1 cellular context compared by ENCODE assay signal in the genomic region with DNA sequence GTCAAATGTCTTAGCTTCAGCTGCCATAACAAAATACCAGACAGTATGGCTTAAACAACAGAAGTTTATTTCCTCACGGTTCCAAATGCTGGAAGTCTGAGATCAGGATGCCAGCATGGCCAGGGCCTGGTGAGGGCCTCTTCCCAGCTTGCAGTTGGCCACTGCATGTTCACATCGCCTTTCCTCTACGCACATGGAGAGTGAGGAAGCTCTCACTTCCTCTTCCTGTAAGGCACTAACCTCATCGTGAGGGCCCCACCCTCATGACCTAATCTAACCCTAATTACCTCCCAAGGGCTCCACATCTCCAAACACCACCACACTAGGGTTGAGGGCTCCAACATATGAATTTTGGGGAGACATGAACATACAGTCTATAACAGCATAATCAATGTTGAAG.
TF ChIP-seq lines count a peak whose summit lies in the region.

No MANE protein-coding gene starts in this region.

TF ChIP-seq in HepG2, 621 proteins besides CTCF, POLR2A, EP300 and RAD21:
- no peak for TF ChIP-seq HNRNPH1 (optimal IDR thresholded peaks at IDR 0.05; ENCODE audit: low read depth, low read length)
- TF ChIP-seq ZNF652 (CRISPR knock-in tag; IDR thresholded peaks at IDR 0.05; ENCODE audit: borderline replicate concordance, low read depth): no peak
- TF ChIP-seq ZNF264 (CRISPR knock-in tag; IDR thresholded peaks at IDR 0.05): peak; percentile 92; the same call in 1 of the 2 replicates
- no peak for TF ChIP-seq ZNF256 (CRISPR knock-in tag; conservative IDR thresholded peaks at IDR 0.05)
- no peak for TF ChIP-seq HOXA5 (CRISPR knock-in tag; IDR thresholded peaks at IDR 0.05)
- TF ChIP-seq, protein P1, sequence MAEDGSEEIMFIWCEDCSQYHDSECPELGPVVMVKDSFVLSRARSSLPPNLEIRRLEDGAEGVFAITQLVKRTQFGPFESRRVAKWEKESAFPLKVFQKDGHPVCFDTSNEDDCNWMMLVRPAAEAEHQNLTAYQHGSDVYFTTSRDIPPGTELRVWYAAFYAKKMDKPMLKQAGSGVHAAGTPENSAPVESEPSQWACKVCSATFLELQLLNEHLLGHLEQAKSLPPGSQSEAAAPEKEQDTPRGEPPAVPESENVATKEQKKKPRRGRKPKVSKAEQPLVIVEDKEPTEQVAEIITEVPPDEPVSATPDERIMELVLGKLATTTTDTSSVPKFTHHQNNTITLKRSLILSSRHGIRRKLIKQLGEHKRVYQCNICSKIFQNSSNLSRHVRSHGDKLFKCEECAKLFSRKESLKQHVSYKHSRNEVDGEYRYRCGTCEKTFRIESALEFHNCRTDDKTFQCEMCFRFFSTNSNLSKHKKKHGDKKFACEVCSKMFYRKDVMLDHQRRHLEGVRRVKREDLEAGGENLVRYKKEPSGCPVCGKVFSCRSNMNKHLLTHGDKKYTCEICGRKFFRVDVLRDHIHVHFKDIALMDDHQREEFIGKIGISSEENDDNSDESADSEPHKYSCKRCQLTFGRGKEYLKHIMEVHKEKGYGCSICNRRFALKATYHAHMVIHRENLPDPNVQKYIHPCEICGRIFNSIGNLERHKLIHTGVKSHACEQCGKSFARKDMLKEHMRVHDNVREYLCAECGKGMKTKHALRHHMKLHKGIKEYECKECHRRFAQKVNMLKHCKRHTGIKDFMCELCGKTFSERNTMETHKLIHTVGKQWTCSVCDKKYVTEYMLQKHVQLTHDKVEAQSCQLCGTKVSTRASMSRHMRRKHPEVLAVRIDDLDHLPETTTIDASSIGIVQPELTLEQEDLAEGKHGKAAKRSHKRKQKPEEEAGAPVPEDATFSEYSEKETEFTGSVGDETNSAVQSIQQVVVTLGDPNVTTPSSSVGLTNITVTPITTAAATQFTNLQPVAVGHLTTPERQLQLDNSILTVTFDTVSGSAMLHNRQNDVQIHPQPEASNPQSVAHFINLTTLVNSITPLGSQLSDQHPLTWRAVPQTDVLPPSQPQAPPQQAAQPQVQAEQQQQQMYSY (CRISPR knock-in tag; IDR thresholded peaks at IDR 0.05): no peak
